8 cellular contexts compared by ENCODE assay signal in the genomic region with DNA sequence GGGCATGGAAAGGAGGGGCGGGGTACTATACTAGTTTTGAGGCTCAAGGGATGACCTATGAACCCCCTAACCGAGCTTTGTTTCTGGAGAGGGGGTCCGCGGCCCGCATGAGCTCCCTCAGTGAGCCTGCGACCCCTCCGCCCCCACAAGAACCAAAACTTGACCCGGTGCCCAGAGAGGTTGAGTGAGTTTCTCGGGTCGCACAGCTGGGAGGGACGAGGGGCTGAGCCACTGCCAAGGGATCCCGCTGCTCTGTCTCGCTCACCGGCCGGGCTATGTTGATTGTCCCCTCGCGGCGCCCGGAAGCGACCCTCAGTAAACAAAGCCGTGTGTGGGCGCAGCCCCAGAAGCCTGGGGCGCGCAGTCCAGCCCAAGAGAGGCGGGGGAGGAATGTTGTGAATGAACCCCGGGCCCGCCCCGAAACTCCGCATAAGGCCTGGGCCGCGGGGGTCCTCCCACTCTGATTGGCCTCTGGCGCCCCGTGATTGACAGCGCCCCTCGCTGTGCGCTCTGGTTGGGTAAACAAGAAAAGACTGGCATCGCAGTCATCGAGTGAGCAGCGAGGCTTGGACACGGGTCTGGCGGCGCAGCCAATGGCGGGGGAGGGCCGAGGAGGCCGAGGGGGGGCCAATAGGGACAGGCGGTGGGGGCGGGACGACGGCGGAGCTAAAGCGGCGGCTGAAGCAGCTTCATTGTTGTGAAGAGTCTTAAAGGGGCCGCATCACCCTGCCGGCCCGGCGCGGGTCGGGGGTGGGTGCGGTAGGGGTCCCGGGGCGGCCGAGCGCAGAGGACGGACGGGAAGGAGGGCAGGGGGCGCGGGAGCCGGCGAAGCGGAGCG. TPM values are rescaled to one million over a fixed set of nuclear protein-coding genes. Genes with fewer than 3 reads are reported as not detected.
DNase-seq lines count a peak whose midpoint lies in the region; TF ChIP-seq lines count a peak whose summit lies in the region.

A gene (plus strand): TSS at position 692 of the 838 bp plus-strand sequence. CDS start 206 bp downstream, outside the sequence.

- peak within 1 kb of the TSS; percentile 99 for H3K4me3 Mint-ChIP-seq in HFFc6
- peak within 1 kb of the TSS; percentile 98 for H3K4me3 Mint-ChIP-seq in activated naive CD4-positive, alpha-beta T cell treated with anti-CD3 and anti-CD28 coated beads, Interleukin-2, amount 10 ng/mL, durations not matched to agents 7 days and 5 days

- H3K27ac Mint-ChIP-seq in HFFc6: peak within 1 kb of the TSS; percentile 99
- peak within 1 kb of the TSS; percentile 96 for H3K27ac Mint-ChIP-seq in activated naive CD4-positive, alpha-beta T cell treated with anti-CD3 and anti-CD28 coated beads, Interleukin-2, amount 10 ng/mL, durations not matched to agents 7 days and 5 days

- CTCF ChIA-PET in activated naive CD4-positive, alpha-beta T cell treated with anti-CD3 and anti-CD28 coated beads, Interleukin-2, amount 10 ng/mL, durations not matched to agents 7 days and 5 days (lab: Charles Lee): interaction anchor here (1.2 to 2.7 kb wide), 4 partner anchors 11 to 67 kb away, joined by 3 to 11 read pairs (median 4); no protein-coding TSS in a partner anchor

- no peaks in the 10 kb centered on the region for H3K9me3 Mint-ChIP-seq in HFFc6
- H3K9me3 Mint-ChIP-seq in activated naive CD4-positive, alpha-beta T cell treated with anti-CD3 and anti-CD28 coated beads, Interleukin-2, amount 10 ng/mL, durations not matched to agents 7 days and 5 days: no peaks in the 10 kb centered on the region

- H3K27me3 Mint-ChIP-seq in HFFc6 (ENCODE audit: insufficient read depth): peaks cover 2% of the 10 kb centered on the region; the same call in 1 of the 2 replicates
- H3K27me3 Mint-ChIP-seq in activated naive CD4-positive, alpha-beta T cell treated with anti-CD3 and anti-CD28 coated beads, Interleukin-2, amount 10 ng/mL, durations not matched to agents 7 days and 5 days: no peaks in the 10 kb centered on the region

- no peaks in the 10 kb centered on the region for H3K36me3 Mint-ChIP-seq in HFFc6 (ENCODE audit: low read depth)
- peaks cover 4% of the 10 kb centered on the region for H3K36me3 Mint-ChIP-seq in activated naive CD4-positive, alpha-beta T cell treated with anti-CD3 and anti-CD28 coated beads, Interleukin-2, amount 10 ng/mL, durations not matched to agents 7 days and 5 days

- peak; percentile 96 for DNase-seq in GM04503 (ENCODE audit: low read depth)
- DNase-seq in HFFc6: peak; percentile 99
- peak; percentile 99 for DNase-seq in NAMALWA (ENCODE audit: low spot score)
- peak; percentile 98 for DNase-seq in SK-MEL-5 (ENCODE audit: low read depth, low spot score)
- peak; percentile 99 for DNase-seq in activated naive CD4-positive, alpha-beta T cell treated with anti-CD3 and anti-CD28 coated beads, Interleukin-2, amount 10 ng/mL, durations not matched to agents 7 days and 5 days
- peak; percentile 100 for DNase-seq in germinal center (ENCODE audit: low spot score)
- peak; percentile 97 for DNase-seq in non-pigmented ciliary epithelial cell (ENCODE audit: low read depth)
- DNase-seq in superior temporal gyrus (ENCODE audit: extremely low spot score): peak; percentile 99

- in situ Hi-C loops in SK-MEL-5 (cut with HindIII; ENCODE audit: low pct_unique_long_range_greater_than_20kb, low sequenced_read_pairs): no loop called here

- no peak for TF ChIP-seq CTCF in HFFc6 (IDR thresholded peaks at IDR 0.05)

- H3K4me1 Mint-ChIP-seq in HFFc6 (ENCODE audit: low read depth): peaks cover 39% of the 10 kb centered on the region
- H3K4me1 Mint-ChIP-seq in activated naive CD4-positive, alpha-beta T cell treated with anti-CD3 and anti-CD28 coated beads, Interleukin-2, amount 10 ng/mL, durations not matched to agents 7 days and 5 days: peaks cover 39% of the 10 kb centered on the region

RNA-seq across cellular contexts. Expression of the gene that starts here (rescaled TPM):
- total RNA-seq in HFFc6 (2021; fragmentation: NEBNext Ultra II Directional; extraction: Animal tissue kit (Norgen Biotek cat#: 25700)): 1 to 10 TPM; 5.0 to 6.0 (median 5.2) TPM
- 1.3 and 1.4 TPM in 2 replicates for total RNA-seq in SK-MEL-5 (2014; rRNA removed; shearing (Covaris generic))
- 5.9 and 8.7 TPM in 2 replicates for polyA plus RNA-seq in SK-MEL-5 (2015; cell fraction: cytosol; rRNA removed)
- polyA plus RNA-seq in SK-MEL-5 (2015; cell fraction: nucleus; rRNA removed): 3.6 and 4.3 TPM in 2 replicates

Comparison
In these comparisons a context has a peak if more than half of its experiments do, and no peak if none do; other contexts are left out.
1. Peak in every context shown above with its lines: DNase-seq.